In genomic region chr6:50902260-50902659, GRCh38 we compare ENCODE assay signal across 33 cellular contexts.
"Had no signal": no experiment of that assay in that cellular context is flagged by ENCODE, and none has a peak within 500 bp of the region (broad histone marks: within the 10 kb centered on the region; RNA-seq: fewer than 3 reads in every experiment).

No MANE protein-coding gene starts in this region.

- H3K4me3 ChIP-seq: adrenal gland, cardiac muscle cell had no signal

- H3K4me1 ChIP-seq: adrenal gland had no signal

- H3K36me3 ChIP-seq: adrenal gland, cardiac muscle cell had no signal

- DNase-seq: activated B cell treated with CpG ODN at 0.5 μM for 24 hours; activated CD4-positive, alpha-beta memory T cell treated with anti-CD3 and anti-CD28 coated beads for 36 hours; activated CD4-positive, alpha-beta T cell treated with anti-CD3 and anti-CD28 coated beads for 4 hours; activated CD4-positive, alpha-beta T cell treated with anti-CD3 and anti-CD28 coated beads, Interleukin-2, amount 10 ng/mL, durations not matched to agents 24 days and 14 days; activated CD4-positive, alpha-beta T cell treated with anti-CD3 and anti-CD28 coated beads, Interleukin-2, amount 50 U/mL, for 1 hour; activated CD4-positive, alpha-beta T cell treated with anti-CD3 and anti-CD28 coated beads, Interleukin-2, amount 50 U/mL, for 4 hours; activated CD4-positive, CD25-positive, alpha-beta regulatory T cell treated with anti-CD3 and anti-CD28 coated beads, Interleukin-2, amount 50 U/mL, for 72 hours; activated CD8-positive, alpha-beta memory T cell treated with anti-CD3 and anti-CD28 coated beads, Interleukin-2, amount 50 U/mL, for 4 hours; activated CD8-positive, alpha-beta T cell treated with anti-CD3 and anti-CD28 coated beads for 36 hours; activated effector memory CD4-positive, alpha-beta T cell treated with anti-CD3 and anti-CD28 coated beads, Interleukin-2, amount 50 U/mL, for 16 hours; activated gamma-delta T cell treated with Interleukin-2 at 50 U/mL for 16 hours; activated naive CD4-positive, alpha-beta T cell; activated naive CD4-positive, alpha-beta T cell treated with anti-CD3 and anti-CD28 coated beads for 36 hours; activated naive CD4-positive, alpha-beta T cell treated with anti-CD3 and anti-CD28 coated beads, Interleukin-2, amount 50 U/mL, for 16 hours; activated naive CD8-positive, alpha-beta T cell treated with anti-CD3 and anti-CD28 coated beads for 36 hours; activated T-cell treated with anti-CD3 and anti-CD28 coated beads for 4 hours; activated T-cell treated with anti-CD3 and anti-CD28 coated beads, Interleukin-2, amount 50 U/mL, for 1 hour; activated T-cell treated with anti-CD3 and anti-CD28 coated beads, Interleukin-2, amount 50 U/mL, for 4 hours; activated T-cell treated with anti-CD3 and anti-CD28 coated beads, Interleukin-2, amount 50 U/mL, for 72 hours; adrenal gland; amniotic stem cell; aorta; caudate nucleus; cerebellar nuclear complex; T-helper 1 cell; T-helper 2 cell; T-helper 9 cell had no signal

- H3K9me3 ChIP-seq: adrenal gland had no signal

- FAIRE-seq: bronchial epithelial cell, TTC549 had no signal

- ATAC-seq: activated CD8-positive, alpha-beta T cell treated with anti-CD3 and anti-CD28 coated beads for 36 hours; activated naive CD4-positive, alpha-beta T cell treated with anti-CD3 and anti-CD28 coated beads, Interleukin-2, amount 50 U/mL, for 72 hours; activated T-cell treated with anti-CD3 and anti-CD28 coated beads, Interleukin-2, amount 50 U/mL, for 4 hours; activated T-cell treated with anti-CD3 and anti-CD28 coated beads, Interleukin-2, amount 50 U/mL, for 72 hours; activated T-helper 17 cell treated with anti-CD3 and anti-CD28 coated beads, Interleukin-2, amount 50 U/mL, for 72 hours had no signal

- H3K27me3 ChIP-seq: adrenal gland, cardiac muscle cell had no signal

- H3K27ac ChIP-seq: adrenal gland, cardiac muscle cell, VCaP had no signal
